In the genomic region with DNA sequence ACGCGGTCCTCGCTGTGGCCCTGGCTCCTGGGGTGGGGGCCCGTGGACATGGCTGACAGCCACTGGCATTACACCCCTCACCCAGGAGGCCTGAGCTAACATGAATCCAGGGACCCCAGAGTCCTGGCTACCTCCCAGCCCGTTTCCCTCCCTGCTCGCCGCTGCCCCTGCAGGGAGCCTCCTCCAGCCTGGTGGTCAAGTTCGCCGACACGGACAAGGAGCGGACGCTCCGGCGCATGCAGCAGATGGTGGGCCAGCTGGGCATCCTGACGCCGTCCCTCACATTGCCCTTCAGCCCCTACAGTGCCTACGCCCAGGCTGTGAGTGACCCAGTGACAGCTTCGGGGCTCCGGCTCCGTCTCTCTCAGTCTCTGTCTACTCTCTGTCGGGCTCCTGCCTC, we compare ENCODE assay signal across 21 cellular contexts. TPM values are rescaled to one million over a fixed set of nuclear protein-coding genes. Genes with fewer than 3 reads are reported as not detected.
"Had no signal": no experiment of that assay in that cellular context is flagged by ENCODE, and none has a peak within 500 bp of the region (broad histone marks: within the 10 kb centered on the region; RNA-seq: fewer than 3 reads in every experiment).

No MANE protein-coding gene starts in this region.

- DNase-seq: IMR-90, Karpas-422, KG1, MG63, NCI-H1092, NCI-H1105 treated with DMSO at 0.1 percent for 48 hours, NCI-H1417 treated with DMSO at 0.1 percent for 48 hours, NCI-H1694 treated with DMSO at 0.1 percent for 48 hours, NCI-H1930, NCI-H2081, NCI-H2107, NCI-H2227 treated with DMSO at 0.1 percent for 48 hours, NCI-H524 treated with DMSO at 0.1 percent for 48 hours, NCI-H82, Right ventricle myocardium superior, RPMI8226, SIG-M5 had no signal

- ATAC-seq: HepG2 had no signal

RNA-seq across cellular contexts. Expression of a gene that starts 56.6 kb away (rescaled TPM):
- total RNA-seq: HT1080, IMR-90, NCI-H460, Right ventricle myocardium superior, SJSA1 had no signal
